ENCODE assay signal across 17 cellular contexts in genomic region chr10:12513775-12514663, GRCh38.
DNase-seq lines count a peak whose midpoint lies in the region; ATAC-seq, FAIRE-seq and TF ChIP-seq lines count a peak whose summit lies in the region.
"Had no signal": no experiment of that assay in that cellular context is flagged by ENCODE, and none has a peak within 500 bp of the region (broad histone marks: within the 10 kb centered on the region; RNA-seq: fewer than 3 reads in every experiment).

No MANE protein-coding gene starts in this region.

- H3K9me2 ChIP-seq in OCI-LY7 (ENCODE audit: insufficient read depth, low read length), result no peaks in the 10 kb centered on the region

- CTCF ChIA-PET in OCI-LY7 (lab: Charles Lee; ENCODE audit: unreplicated experiment), result no interaction called here

- H3K27me3 Mint-ChIP-seq in dendritic cell treated with granulocyte-macrophage colony-stimulating factor and Interleukin-4, amounts not matched to agents 40 ng/mL and 50 ng/mL, for 4 days, result no peaks in the 10 kb centered on the region

- H3K27ac Mint-ChIP-seq in dendritic cell treated with granulocyte-macrophage colony-stimulating factor and Interleukin-4, amounts not matched to agents 40 ng/mL and 50 ng/mL, for 4 days, result peak overlapping the region; percentile 45

- intact Hi-C loops in Right ventricle myocardium superior (cut with DNase I), result no loop called here
- intact Hi-C loops in cardiac septum (cut with DNase I), result no loop called here
- intact Hi-C loops in dendritic cell treated with granulocyte-macrophage colony-stimulating factor and Interleukin-4, amounts not matched to agents 40 ng/mL and 50 ng/mL, for 4 days (cut with micrococcal nuclease), result no loop called here
- intact Hi-C loops in OCI-LY7 (cut with micrococcal nuclease; ENCODE audit: unreplicated experiment), result no loop called here

- no TSS peak for BruUV-seq in OCI-LY7 (replicated peaks; lab: Mats Ljungman, UMichigan)

- H2AFZ ChIP-seq in OCI-LY7 (ENCODE audit: low read length), result no peak overlapping the region

- H3K9me3 ChIP-seq in OCI-LY7 (ENCODE audit: low read length), result no peaks in the 10 kb centered on the region

- DNase-seq in Right ventricle myocardium superior (no peak), cardiac septum (ENCODE audit: low spot score) (no peak), NCI-H2227 (lab: John Stamatoyannopoulos, UW; ENCODE audit: unreplicated experiment) (peak; percentile 58), urothelium cell line (ENCODE audit: low spot score) (no peak), OCI-LY7 (ENCODE audit: low spot score) (no peak), NCI-H82 treated with DMSO at 0.1 percent for 48 hours (lab: John Stamatoyannopoulos, UW; ENCODE audit: unreplicated experiment) (no peak), T-helper 9 cell (no peak)
- DNase-seq: activated effector memory CD4-positive, alpha-beta T cell treated with Interleukin-2 at 50 U/mL for 16 hours; H7; left colon; occipital lobe; PC-3 had no signal

- no peaks in the 10 kb centered on the region for H3K4me1 ChIP-seq in OCI-LY7 (ENCODE audit: insufficient read depth, low read length, poor library complexity, severe bottlenecking)

- H3K36me3 ChIP-seq in OCI-LY7 (ENCODE audit: insufficient read depth, low read length), result no peaks in the 10 kb centered on the region
- H3K36me3 ChIP-seq: BLaER1 had no signal

- no peak overlapping the region for H3K4me3 Mint-ChIP-seq in dendritic cell treated with granulocyte-macrophage colony-stimulating factor and Interleukin-4, amounts not matched to agents 40 ng/mL and 50 ng/mL, for 4 days

- H4K20me1 ChIP-seq in OCI-LY7 (ENCODE audit: insufficient read depth, low read length), result 0 out of 2 replicates have a peak, but pooled peaks cover 4% of the 10 kb centered on the region

- no peak for TF ChIP-seq CTCF in OCI-LY7 (conservative IDR thresholded peaks at IDR 0.05; ENCODE audit: low read length)

- peaks cover 1% of the 10 kb centered on the region for H3K36me3 Mint-ChIP-seq in dendritic cell treated with granulocyte-macrophage colony-stimulating factor and Interleukin-4, amounts not matched to agents 40 ng/mL and 50 ng/mL, for 4 days (ENCODE audit: low read depth)

- no peak overlapping the region for H3K27ac ChIP-seq in OCI-LY7 (ENCODE audit: low read depth, low read length, poor library complexity, severe bottlenecking)
- H3K27ac ChIP-seq: BLaER1 had no signal

- POLR2A ChIA-PET in OCI-LY7 (lab: Charles Lee), result no interaction called here

- no peak overlapping the region for H3K4me3 ChIP-seq in OCI-LY7 (ENCODE audit: low read depth, low read length, poor library complexity, severe bottlenecking)
- H3K4me3 ChIP-seq: BLaER1, K562 had no signal

- FAIRE-seq in urothelium cell line (lab: Jason Lieb, UNC), result peak; percentile 13
- FAIRE-seq: frontal cortex, K562, TTC549 had no signal

- no peak overlapping the region for H3K4me2 ChIP-seq in OCI-LY7 (ENCODE audit: low read length)
- H3K4me2 ChIP-seq: BLaER1 had no signal

- peaks cover 46% of the 10 kb centered on the region for H3K4me1 Mint-ChIP-seq in dendritic cell treated with granulocyte-macrophage colony-stimulating factor and Interleukin-4, amounts not matched to agents 40 ng/mL and 50 ng/mL, for 4 days (ENCODE audit: low read depth)

- ATAC-seq in Right ventricle myocardium superior (ENCODE audit: poor library complexity), result peak; percentile 36
- ATAC-seq: K562, PC-3 had no signal

- no peaks in the 10 kb centered on the region for H3K79me2 ChIP-seq in OCI-LY7 (ENCODE audit: insufficient read depth, low read depth, low read length)

- no peaks in the 10 kb centered on the region for H3K9me3 Mint-ChIP-seq in dendritic cell treated with granulocyte-macrophage colony-stimulating factor and Interleukin-4, amounts not matched to agents 40 ng/mL and 50 ng/mL, for 4 days
